In the genomic region with DNA sequence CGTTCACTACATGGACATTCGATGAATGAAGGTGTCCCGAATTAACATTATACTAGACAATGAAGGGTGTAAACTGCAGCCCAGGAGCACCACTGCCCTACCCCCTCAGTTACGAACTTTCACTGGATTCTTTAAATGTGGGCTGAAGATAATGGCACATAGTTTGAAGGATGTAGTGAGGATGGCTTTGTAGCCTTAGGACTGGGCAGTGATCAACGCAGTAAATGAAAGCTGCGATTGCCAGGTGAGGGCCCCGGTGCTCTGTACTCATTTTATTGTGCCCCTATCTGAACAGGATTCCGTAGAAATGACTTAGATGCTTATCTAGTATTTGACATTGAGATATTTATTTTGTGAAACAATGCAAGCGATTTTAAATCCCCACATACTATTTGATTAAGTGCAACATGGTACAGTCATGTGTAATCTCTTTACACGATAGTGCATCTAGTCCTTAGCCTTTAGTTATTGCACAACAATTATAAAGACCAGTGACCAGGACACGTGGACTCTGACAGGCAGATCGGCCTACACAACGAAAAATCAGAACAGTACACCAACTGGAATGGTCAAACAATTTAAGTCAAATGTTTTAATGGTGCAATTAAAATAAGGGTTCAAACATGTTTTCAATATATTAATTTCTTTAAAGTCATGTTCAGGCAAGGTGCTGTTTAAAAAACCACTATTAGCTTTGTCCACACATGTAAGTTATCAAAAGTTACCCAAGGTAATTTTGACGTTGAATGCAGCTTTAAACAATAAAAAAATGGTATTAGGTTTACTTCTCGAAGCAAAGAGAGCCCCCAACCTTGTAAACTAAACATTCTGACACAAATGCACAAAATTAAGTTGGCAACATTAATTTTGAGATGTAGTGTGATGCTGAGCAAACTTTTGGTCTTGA, we compare ENCODE assay signal across 8 cellular contexts. TPM values are rescaled to one million over a fixed set of nuclear protein-coding genes. Genes with fewer than 3 reads are reported as not detected.
A peak's percentile ranks its signal among the peaks of the same experiment; 100 is the strongest.
DNase-seq lines count a peak whose midpoint lies in the region; ATAC-seq and TF ChIP-seq lines count a peak whose summit lies in the region.

No MANE protein-coding gene starts in this region.

- H3K4me3 ChIP-seq in left ventricle myocardium inferior = peak overlapping the region; percentile 91
- H3K4me3 ChIP-seq in foreskin fibroblast (ENCODE audit: low read depth in 1 of 2, low read length in 2 of 2) = peak overlapping the region; percentile 65 to 86
- H3K4me3 ChIP-seq in suprapubic skin = peak overlapping the region; percentile 84

- H3K27me3 ChIP-seq in left ventricle myocardium inferior (ENCODE audit: low read depth) = no peaks in the 10 kb centered on the region
- no peaks in the 10 kb centered on the region for H3K27me3 ChIP-seq in suprapubic skin

- TF ChIP-seq POLR2A in Raji (IDR thresholded peaks at IDR 0.05; ENCODE audit: insufficient read depth, low read depth, low read length) (peak; percentile 78), suprapubic skin (IDR thresholded peaks at IDR 0.05) (no peak)

- no peaks in the 10 kb centered on the region for H3K9me3 ChIP-seq in left ventricle myocardium inferior (replicated peaks)
- H3K9me3 ChIP-seq in suprapubic skin = no peaks in the 10 kb centered on the region

- WGBS in suprapubic skin = 36% methylated on average over 15 of the region's 15 CpGs

- no peak for TF ChIP-seq CTCF in left ventricle myocardium inferior (IDR thresholded peaks at IDR 0.05; ENCODE audit: borderline replicate concordance)
- no peak for TF ChIP-seq CTCF in foreskin fibroblast (IDR thresholded peaks at IDR 0.05; ENCODE audit: low read depth, low read length)
- TF ChIP-seq CTCF in suprapubic skin (IDR thresholded peaks at IDR 0.05) = no peak

- no peak for TF ChIP-seq EP300 in suprapubic skin (IDR thresholded peaks at IDR 0.05)

- intact Hi-C loops in left ventricle myocardium inferior (cut with micrococcal nuclease) (loop anchor here (5.0 kb wide), 2 partner anchors 115 to 135 kb away; partner anchors contain the start of gene TEX2), cardiac septum (cut with DNase I) (loop anchor here (2.0 to 5.0 kb wide), 2 partner anchors 115 to 135 kb away; partner anchors contain the start of gene TEX2), left colon (cut with DNase I, micrococcal nuclease) (no loop called here)

- H3K36me3 ChIP-seq in left ventricle myocardium inferior (peaks cover 18% of the 10 kb centered on the region), suprapubic skin (peaks cover 11% of the 10 kb centered on the region)

- no peak for DNase-seq in left ventricle myocardium inferior
- no peak for DNase-seq in cardiac septum (ENCODE audit: low spot score)
- DNase-seq in foreskin fibroblast = peak in 1 of 2 donors; percentile 72
- DNase-seq in suprapubic skin (ENCODE audit: low spot score in 2 of 2) = no peak
- no peak for DNase-seq in left colon
- DNase-seq in T-helper 9 cell = no peak

- peak overlapping the region; percentile 98 for H3K27ac ChIP-seq in left ventricle myocardium inferior (replicated peaks)
- H3K27ac ChIP-seq in suprapubic skin = peak overlapping the region; percentile 96

- no peak for ATAC-seq in HG02610 (IDR thresholded peaks at IDR 0.05; ENCODE audit: unreplicated experiment)
- ATAC-seq in left colon = no peak

- H3K4me1 ChIP-seq in left ventricle myocardium inferior (peaks cover 64% of the 10 kb centered on the region), suprapubic skin (peaks cover 36% of the 10 kb centered on the region)

RNA-seq across cellular contexts. Expression of gene ERN1, which starts 17.4 kb away (rescaled TPM):
- total RNA-seq in left ventricle myocardium inferior (9.3 TPM), cardiac septum (6.9 TPM), suprapubic skin (10 to 100 TPM; 21.2 to 41.1 (median 35.1) TPM), left colon (10 to 100 TPM; 19.9 to 25.6 TPM)

Comparison
In these comparisons a context has a peak if more than half of its experiments do, and no peak if none do; other contexts are left out.
1. intact Hi-C loops: an anchor here in left ventricle myocardium inferior (5.0 kb wide) and cardiac septum (2.0 to 5.0 kb wide); none called in left colon.